Comparison of ENCODE assay signal across 23 cellular contexts in genomic region chr6:5729813-5730212, GRCh38.
DNase-seq lines count a peak whose midpoint lies in the region; ATAC-seq and TF ChIP-seq lines count a peak whose summit lies in the region.
"Had no signal": no experiment of that assay in that cellular context is flagged by ENCODE, and none has a peak within 500 bp of the region (broad histone marks: within the 10 kb centered on the region; RNA-seq: fewer than 3 reads in every experiment).

No MANE protein-coding gene starts in this region.

- no peaks in the 10 kb centered on the region for H3K27me3 ChIP-seq in osteoblast (ENCODE audit: insufficient read depth, low read length)
- H3K27me3 ChIP-seq: upper lobe of right lung had no signal

- no peaks in the 10 kb centered on the region for H3K36me3 ChIP-seq in osteoblast (ENCODE audit: insufficient read depth, low read length)
- H3K36me3 ChIP-seq: prostate gland, upper lobe of right lung had no signal

- H3K9me3 ChIP-seq in osteoblast (ENCODE audit: low read depth, low read length): no peaks in the 10 kb centered on the region
- H3K9me3 ChIP-seq: prostate gland, upper lobe of right lung had no signal

- H3K79me2 ChIP-seq in osteoblast (ENCODE audit: insufficient read depth, low read length): no peaks in the 10 kb centered on the region

- ATAC-seq in HG02970 (IDR thresholded peaks at IDR 0.05; ENCODE audit: low FRiP score, unreplicated experiment) (no peak), HG03039 (IDR thresholded peaks at IDR 0.05; ENCODE audit: unreplicated experiment) (no peak)
- ATAC-seq: activated naive CD8-positive, alpha-beta T cell treated with anti-CD3 and anti-CD28 coated beads, Interleukin-2, amount 50 U/mL, for 24 hours; GM12878; left colon had no signal

- DNase-seq in NCI-H748 (lab: John Stamatoyannopoulos, UW; ENCODE audit: unreplicated experiment) (peak; percentile 46), NCI-H748 treated with DMSO at 0.1 percent for 48 hours (lab: John Stamatoyannopoulos, UW) (no peak), LNCaP clone FGC (ENCODE audit: low read depth) (no peak), astrocyte of the spinal cord (ENCODE audit: low read depth, low spot score) (no peak), osteoblast (ENCODE audit: insufficient read length, low spot score, missing footprints) (peak; percentile 54), ACHN (no peak)
- DNase-seq: 8988T; activated CD4-positive, alpha-beta T cell treated with anti-CD3 and anti-CD28 coated beads for 48 hours; activated gamma-delta T cell treated with Interleukin-2 at 50 U/mL for 16 hours; activated naive CD8-positive, alpha-beta T cell treated with anti-CD3 and anti-CD28 coated beads, Interleukin-2, amount 50 U/mL, for 24 hours; activated T-cell treated with anti-CD3 and anti-CD28 coated beads, Interleukin-2, amount 50 U/mL, for 24 hours; AML-193; cerebellar nuclear complex; effector CD4-positive, alpha-beta T cell; left colon; NCI-H1436 treated with DMSO at 0.1 percent for 48 hours; SIG-M5; stimulated activated CD8-positive, alpha-beta memory T cell treated with anti-CD3 and anti-CD28 coated beads, Interleukin-4, amount 100 ng/mL, for 48 hours had no signal

- H2AFZ ChIP-seq in osteoblast (ENCODE audit: low read length): no peak overlapping the region

- TF ChIP-seq CTCF in LNCaP clone FGC (IDR thresholded peaks at IDR 0.05; ENCODE audit: control insufficient read depth, extremely low read depth, insufficient read depth) (0 out of 2 replicates have a peak, but pooled peaks have one; percentile 12), astrocyte of the spinal cord (IDR thresholded peaks at IDR 0.05; ENCODE audit: low read depth, low read length) (peak; percentile 7), osteoblast (IDR thresholded peaks at IDR 0.05; ENCODE audit: extremely low read depth, low read depth, low read length) (no peak)

- no peak overlapping the region for H3K27ac ChIP-seq in osteoblast (ENCODE audit: low read depth, low read length)
- H3K27ac ChIP-seq: prostate gland, upper lobe of right lung had no signal

- H3K4me1 ChIP-seq in osteoblast (ENCODE audit: insufficient read depth, low read length): peaks cover 3% of the 10 kb centered on the region
- H3K4me1 ChIP-seq: prostate gland, upper lobe of right lung had no signal

- no peak overlapping the region for H3K4me2 ChIP-seq in osteoblast (ENCODE audit: insufficient read depth, low read length)

- H4K20me1 ChIP-seq in osteoblast (ENCODE audit: insufficient read depth, low read length): no peaks in the 10 kb centered on the region

- in situ Hi-C loops in astrocyte of the spinal cord (cut with HindIII; ENCODE audit: low sequenced_read_pairs): no loop called here
- in situ Hi-C loops in ACHN (cut with HindIII; ENCODE audit: low pct_ligation_motif_present, low pct_unique_long_range_greater_than_20kb, low sequenced_read_pairs): no loop called here

- H3K4me3 ChIP-seq in LNCaP clone FGC (ENCODE audit: low read depth, low read length) (no peak overlapping the region), astrocyte of the spinal cord (ENCODE audit: low read depth, low read length) (no peak overlapping the region), osteoblast (ENCODE audit: insufficient read depth, low read length) (no peak overlapping the region)
- H3K4me3 ChIP-seq: GM12878, prostate gland, upper lobe of right lung had no signal

Comparison
In these comparisons a context has a peak if more than half of its experiments do, and no peak if none do; other contexts are left out.
1. DNase-seq: peak in NCI-H748 (single experiment) and osteoblast (single experiment); none in NCI-H748 treated with DMSO at 0.1 percent for 48 hours (single experiment), LNCaP clone FGC (single experiment), astrocyte of the spinal cord (single experiment) and ACHN (single experiment).